In genomic region chr9:119370816-119371215, GRCh38 we compare ENCODE assay signal across 9 cellular contexts. TPM values are rescaled to one million over a fixed set of nuclear protein-coding genes. Genes with fewer than 3 reads are reported as not detected.
DNase-seq lines count a peak whose midpoint lies in the region; ATAC-seq and TF ChIP-seq lines count a peak whose summit lies in the region.
"Had no signal": no experiment of that assay in that cellular context is flagged by ENCODE, and none has a peak within 500 bp of the region (broad histone marks: within the 10 kb centered on the region; RNA-seq: fewer than 3 reads in every experiment).

No MANE protein-coding gene starts in this region.

- TF ChIP-seq CTCF in SK-N-SH (IDR thresholded peaks at IDR 0.05) (no peak), smooth muscle cell (IDR thresholded peaks at IDR 0.05; ENCODE audit: borderline replicate concordance, insufficient read depth, poor library complexity, severe bottlenecking) (no peak)

- H3K27me3 ChIP-seq in SK-N-SH (ENCODE audit: insufficient read depth) (peaks cover 9% of the 10 kb centered on the region; the same call in 1 of the 2 replicates), smooth muscle cell (ENCODE audit: low read depth) (peaks cover 65% of the 10 kb centered on the region)

- peaks cover 0 to 10% of the 10 kb centered on the region in 2 experiments; a peak in 1 of 4 replicates for H3K4me1 ChIP-seq in SK-N-SH (ENCODE audit: control insufficient read depth in 1 of 2, insufficient read depth in 2 of 2, low read depth in 1 of 2, low read length in 1 of 2)
- peaks cover 12% of the 10 kb centered on the region for H3K4me1 ChIP-seq in smooth muscle cell (ENCODE audit: low read depth)

- peaks cover 21% of the 10 kb centered on the region for H3K27me3 Mint-ChIP-seq in activated CD4-positive, alpha-beta memory T cell treated with anti-CD3 and anti-CD28 coated beads, Interleukin-2, amount 10 ng/mL, durations not matched to agents 7 days and 5 days
- H3K27me3 Mint-ChIP-seq in activated CD4-positive, alpha-beta memory T cell treated with anti-CD3 and anti-CD28 coated beads for 36 hours, result peaks cover 33% of the 10 kb centered on the region

- H3K4me3 Mint-ChIP-seq in activated CD4-positive, alpha-beta memory T cell treated with anti-CD3 and anti-CD28 coated beads, Interleukin-2, amount 10 ng/mL, durations not matched to agents 7 days and 5 days, result no peak overlapping the region
- H3K4me3 Mint-ChIP-seq in activated CD4-positive, alpha-beta memory T cell treated with anti-CD3 and anti-CD28 coated beads for 36 hours, result no peak overlapping the region

- no peak overlapping the region for H3K9ac ChIP-seq in SK-N-SH
- H3K9ac ChIP-seq in smooth muscle cell (ENCODE audit: low read depth), result no peak overlapping the region

- no peaks in the 10 kb centered on the region for H3K9me2 ChIP-seq in SK-N-SH

- peak; percentile 18 for DNase-seq in activated CD4-positive, alpha-beta memory T cell treated with anti-CD3 and anti-CD28 coated beads, Interleukin-2, amount 10 ng/mL, durations not matched to agents 7 days and 5 days
- DNase-seq in activated CD4-positive, alpha-beta memory T cell treated with anti-CD3 and anti-CD28 coated beads for 36 hours, result no peak
- no peak for DNase-seq in SK-N-SH
- DNase-seq in head of caudate nucleus, result peak in 32 of 42 donors; percentile 9 to 76 (median 48)
- peak; percentile 16 for DNase-seq in smooth muscle cell (lab: John Stamatoyannopoulos, UW; ENCODE audit: unreplicated experiment)
- DNase-seq in activated T-cell treated with anti-CD3 and anti-CD28 coated beads, Interleukin-2, amount 50 U/mL, for 1 hour, result no peak

- CTCF ChIA-PET in activated CD4-positive, alpha-beta memory T cell treated with anti-CD3 and anti-CD28 coated beads, Interleukin-2, amount 10 ng/mL, durations not matched to agents 7 days and 5 days (lab: Charles Lee), result interaction anchor here (0.5 kb wide), 1 partner anchor 1732 kb away, joined by 4 read pairs; no protein-coding TSS in a partner anchor
- CTCF ChIA-PET in activated CD4-positive, alpha-beta memory T cell treated with anti-CD3 and anti-CD28 coated beads for 36 hours (lab: Charles Lee), result no interaction called here
- CTCF ChIA-PET in SK-N-SH (lab: Yijun Ruan, JAX), result interaction anchor here (1.2 to 2.8 kb wide), 5 partner anchors 8 to 1201 kb away, joined by 3 to 13 read pairs (median 5); no protein-coding TSS in a partner anchor

- no peak overlapping the region for H3K27ac ChIP-seq in SK-N-SH (ENCODE audit: low read depth in 2 of 2, low read length in 1 of 2)
- no peak overlapping the region for H3K27ac ChIP-seq in smooth muscle cell (ENCODE audit: low read depth)
- H3K27ac ChIP-seq: epithelial cell of prostate had no signal

- POLR2A ChIA-PET in activated CD4-positive, alpha-beta memory T cell treated with anti-CD3 and anti-CD28 coated beads, Interleukin-2, amount 10 ng/mL, durations not matched to agents 7 days and 5 days (lab: Charles Lee), result no interaction called here
- POLR2A ChIA-PET in activated CD4-positive, alpha-beta memory T cell treated with anti-CD3 and anti-CD28 coated beads for 36 hours (lab: Charles Lee), result no interaction called here
- POLR2A ChIA-PET in SK-N-SH (lab: Yijun Ruan, JAX), result no interaction called here

- no peak overlapping the region for H3K27ac Mint-ChIP-seq in activated CD4-positive, alpha-beta memory T cell treated with anti-CD3 and anti-CD28 coated beads, Interleukin-2, amount 10 ng/mL, durations not matched to agents 7 days and 5 days
- no peak overlapping the region for H3K27ac Mint-ChIP-seq in activated CD4-positive, alpha-beta memory T cell treated with anti-CD3 and anti-CD28 coated beads for 36 hours

- H3K9me3 ChIP-seq in SK-N-SH (no peaks in the 10 kb centered on the region), smooth muscle cell (replicated peaks; ENCODE audit: low read depth) (no peaks in the 10 kb centered on the region)

- H2AFZ ChIP-seq in SK-N-SH (ENCODE audit: low read depth) (no peak overlapping the region), smooth muscle cell (ENCODE audit: low read depth) (no peak overlapping the region)

- H3F3A ChIP-seq in SK-N-SH (replicated peaks; ENCODE audit: insufficient read depth) (no peaks in the 10 kb centered on the region), smooth muscle cell (ENCODE audit: low read depth) (no peaks in the 10 kb centered on the region)

- no peaks in the 10 kb centered on the region for H4K20me1 ChIP-seq in SK-N-SH (ENCODE audit: insufficient read depth)
- no peaks in the 10 kb centered on the region for H4K20me1 ChIP-seq in smooth muscle cell (ENCODE audit: low read depth)

- TF ChIP-seq RAD21 in SK-N-SH (IDR thresholded peaks at IDR 0.05; ENCODE audit: low read length), result no peak

- no peaks in the 10 kb centered on the region for H3K36me3 ChIP-seq in SK-N-SH (replicated peaks in 1 of 2; ENCODE audit: control insufficient read depth in 1 of 2, insufficient read depth in 2 of 2, low read length in 1 of 2)
- no peaks in the 10 kb centered on the region for H3K36me3 ChIP-seq in smooth muscle cell (ENCODE audit: low read depth)

- peaks cover 3% of the 10 kb centered on the region for H3K36me3 Mint-ChIP-seq in activated CD4-positive, alpha-beta memory T cell treated with anti-CD3 and anti-CD28 coated beads, Interleukin-2, amount 10 ng/mL, durations not matched to agents 7 days and 5 days (ENCODE audit: low read depth)
- peaks cover 1% of the 10 kb centered on the region for H3K36me3 Mint-ChIP-seq in activated CD4-positive, alpha-beta memory T cell treated with anti-CD3 and anti-CD28 coated beads for 36 hours

- ATAC-seq in HG02973 (IDR thresholded peaks at IDR 0.05; ENCODE audit: unreplicated experiment) (no peak), GM21360 (IDR thresholded peaks at IDR 0.05; ENCODE audit: unreplicated experiment) (no peak)

- H3K79me2 ChIP-seq in SK-N-SH (ENCODE audit: insufficient read depth) (no peaks in the 10 kb centered on the region), smooth muscle cell (ENCODE audit: low read depth) (no peaks in the 10 kb centered on the region)

- TF ChIP-seq EP300 in SK-N-SH (IDR thresholded peaks at IDR 0.05; ENCODE audit: borderline replicate concordance in 1 of 2, low read depth in 1 of 2, low read length in 1 of 2), result no peak

- H3K4me3 ChIP-seq in SK-N-SH (ENCODE audit: low read depth in 2 of 2, low read length in 1 of 2), result no peak overlapping the region
- no peak overlapping the region for H3K4me3 ChIP-seq in smooth muscle cell

- peaks cover 5% of the 10 kb centered on the region for H3K9me3 Mint-ChIP-seq in activated CD4-positive, alpha-beta memory T cell treated with anti-CD3 and anti-CD28 coated beads, Interleukin-2, amount 10 ng/mL, durations not matched to agents 7 days and 5 days
- H3K9me3 Mint-ChIP-seq in activated CD4-positive, alpha-beta memory T cell treated with anti-CD3 and anti-CD28 coated beads for 36 hours, result peaks cover 13% of the 10 kb centered on the region

- intact Hi-C loops in activated CD4-positive, alpha-beta memory T cell treated with anti-CD3 and anti-CD28 coated beads for 36 hours (cut with micrococcal nuclease), result no loop called here
- intact Hi-C loops in head of caudate nucleus (cut with DNase I), result no loop called here

- 65% methylated on average over 8 of the region's 8 CpGs for WGBS in SK-N-SH (ENCODE audit: low lambda C conversion rate)
- WGBS in smooth muscle cell (ENCODE audit: low lambda C conversion rate), result 10% methylated on average over 8 of the region's 8 CpGs

- H3K4me1 Mint-ChIP-seq in activated CD4-positive, alpha-beta memory T cell treated with anti-CD3 and anti-CD28 coated beads, Interleukin-2, amount 10 ng/mL, durations not matched to agents 7 days and 5 days, result no peaks in the 10 kb centered on the region
- H3K4me1 Mint-ChIP-seq in activated CD4-positive, alpha-beta memory T cell treated with anti-CD3 and anti-CD28 coated beads for 36 hours (ENCODE audit: low read depth), result peaks cover 3% of the 10 kb centered on the region

- H3K4me2 ChIP-seq in SK-N-SH (no peak overlapping the region), smooth muscle cell (no peak overlapping the region)

TF ChIP-seq in SK-N-SH, 30 proteins besides CTCF, POLR2A, EP300 and RAD21 (continues in another document):
- TF ChIP-seq FOXM1 (IDR thresholded peaks at IDR 0.05; ENCODE audit: low read depth), result no peak
- TF ChIP-seq, protein P1, sequence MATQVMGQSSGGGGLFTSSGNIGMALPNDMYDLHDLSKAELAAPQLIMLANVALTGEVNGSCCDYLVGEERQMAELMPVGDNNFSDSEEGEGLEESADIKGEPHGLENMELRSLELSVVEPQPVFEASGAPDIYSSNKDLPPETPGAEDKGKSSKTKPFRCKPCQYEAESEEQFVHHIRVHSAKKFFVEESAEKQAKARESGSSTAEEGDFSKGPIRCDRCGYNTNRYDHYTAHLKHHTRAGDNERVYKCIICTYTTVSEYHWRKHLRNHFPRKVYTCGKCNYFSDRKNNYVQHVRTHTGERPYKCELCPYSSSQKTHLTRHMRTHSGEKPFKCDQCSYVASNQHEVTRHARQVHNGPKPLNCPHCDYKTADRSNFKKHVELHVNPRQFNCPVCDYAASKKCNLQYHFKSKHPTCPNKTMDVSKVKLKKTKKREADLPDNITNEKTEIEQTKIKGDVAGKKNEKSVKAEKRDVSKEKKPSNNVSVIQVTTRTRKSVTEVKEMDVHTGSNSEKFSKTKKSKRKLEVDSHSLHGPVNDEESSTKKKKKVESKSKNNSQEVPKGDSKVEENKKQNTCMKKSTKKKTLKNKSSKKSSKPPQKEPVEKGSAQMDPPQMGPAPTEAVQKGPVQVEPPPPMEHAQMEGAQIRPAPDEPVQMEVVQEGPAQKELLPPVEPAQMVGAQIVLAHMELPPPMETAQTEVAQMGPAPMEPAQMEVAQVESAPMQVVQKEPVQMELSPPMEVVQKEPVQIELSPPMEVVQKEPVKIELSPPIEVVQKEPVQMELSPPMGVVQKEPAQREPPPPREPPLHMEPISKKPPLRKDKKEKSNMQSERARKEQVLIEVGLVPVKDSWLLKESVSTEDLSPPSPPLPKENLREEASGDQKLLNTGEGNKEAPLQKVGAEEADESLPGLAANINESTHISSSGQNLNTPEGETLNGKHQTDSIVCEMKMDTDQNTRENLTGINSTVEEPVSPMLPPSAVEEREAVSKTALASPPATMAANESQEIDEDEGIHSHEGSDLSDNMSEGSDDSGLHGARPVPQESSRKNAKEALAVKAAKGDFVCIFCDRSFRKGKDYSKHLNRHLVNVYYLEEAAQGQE (IDR thresholded peaks at IDR 0.05; ENCODE audit: low read depth, low read length), result peak; percentile 97

RNA-seq across cellular contexts. Expression of gene BRINP1, which starts 1.6 kb away (rescaled TPM):
- total RNA-seq in activated CD4-positive, alpha-beta memory T cell treated with anti-CD3 and anti-CD28 coated beads, Interleukin-2, amount 10 ng/mL, durations not matched to agents 7 days and 5 days, result not detected
- total RNA-seq in activated CD4-positive, alpha-beta memory T cell treated with anti-CD3 and anti-CD28 coated beads for 36 hours, result not detected
- 0.34 and 0.41 TPM in 2 replicates for polyA plus RNA-seq in SK-N-SH (2012; rRNA removed)
- polyA plus RNA-seq in SK-N-SH (2012; cell fraction: cytosol; rRNA removed), result 0.22 and 0.39 TPM in 2 replicates
- polyA plus RNA-seq in SK-N-SH (2012; cell fraction: nucleus; rRNA removed), result 0.35 and 0.36 TPM in 2 replicates
- total RNA-seq in smooth muscle cell, result 0.45 and 0.54 TPM in 2 replicates
- polyA plus RNA-seq in smooth muscle cell, result 0.19 TPM in 1 of 2 replicates, not detected in the other

Comparison
In these comparisons a context has a peak if more than half of its experiments do, and no peak if none do; other contexts are left out.
1. DNase-seq: peak in activated CD4-positive, alpha-beta memory T cell treated with anti-CD3 and anti-CD28 coated beads, Interleukin-2, amount 10 ng/mL, durations not matched to agents 7 days and 5 days (single experiment), head of caudate nucleus (32 of 42) and smooth muscle cell (single experiment); none in activated CD4-positive, alpha-beta memory T cell treated with anti-CD3 and anti-CD28 coated beads for 36 hours (single experiment), SK-N-SH (single experiment) and activated T-cell treated with anti-CD3 and anti-CD28 coated beads, Interleukin-2, amount 50 U/mL, for 1 hour (single experiment).